ENCODE assay signal across 14 cellular contexts in the genomic region with DNA sequence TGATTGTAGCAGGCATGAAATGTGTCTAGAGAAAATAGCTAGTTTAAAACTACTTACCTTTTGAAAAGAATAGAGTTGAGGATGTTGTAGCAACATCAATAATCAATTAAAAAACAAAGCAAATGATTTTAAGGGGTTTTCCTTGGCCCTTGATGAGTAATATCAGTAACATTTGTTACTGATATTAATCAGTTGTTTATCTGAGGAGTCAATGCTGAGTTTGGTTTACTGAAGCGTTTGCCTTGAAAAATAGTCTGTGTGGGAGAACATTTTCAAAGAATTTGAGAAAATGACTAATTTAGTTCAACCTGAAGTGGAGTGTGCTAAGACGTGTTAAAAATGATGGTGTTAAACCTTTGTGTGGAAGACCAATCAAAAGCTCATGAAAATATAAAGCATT.
DNase-seq lines count a peak whose midpoint lies in the region; ATAC-seq lines count a peak whose summit lies in the region.
"Had no signal": no experiment of that assay in that cellular context is flagged by ENCODE, and none has a peak within 500 bp of the region (broad histone marks: within the 10 kb centered on the region; RNA-seq: fewer than 3 reads in every experiment).

No MANE protein-coding gene starts in this region.

- DNase-seq in NCI-H2227 treated with DMSO at 0.1 percent for 48 hours (lab: John Stamatoyannopoulos, UW) (no peak), NCI-H2227 (lab: John Stamatoyannopoulos, UW; ENCODE audit: unreplicated experiment) (no peak), KBM-7 (no peak)
- DNase-seq: activated CD8-positive, alpha-beta T cell treated with anti-CD3 and anti-CD28 coated beads for 36 hours; activated naive CD4-positive, alpha-beta T cell treated with Interleukin-2 at 50 U/mL for 16 hours; DMS53; Karpas-422; NCI-H187 treated with DMSO at 0.1 percent for 48 hours; SIG-M5 had no signal

- in situ Hi-C loops in KBM-7 (cut with MboI; ENCODE audit: low pct_unique_long_range_greater_than_20kb, low sequenced_read_pairs): no loop called here

- ATAC-seq in GM18520 (IDR thresholded peaks at IDR 0.05; ENCODE audit: unreplicated experiment) (peak; percentile 85), GM19468 (IDR thresholded peaks at IDR 0.05; ENCODE audit: extremely low read depth, unreplicated experiment) (peak; percentile 44), HG02884 (IDR thresholded peaks at IDR 0.05; ENCODE audit: unreplicated experiment) (peak; percentile 97), HG03520 (IDR thresholded peaks at IDR 0.05; ENCODE audit: unreplicated experiment) (peak; percentile 91), GM21447 (IDR thresholded peaks at IDR 0.05; ENCODE audit: unreplicated experiment) (no peak)
- ATAC-seq: activated CD8-positive, alpha-beta T cell treated with anti-CD3 and anti-CD28 coated beads for 36 hours had no signal
